13 cellular contexts compared by ENCODE assay signal in genomic region chr16:89317729-89318429, GRCh38.
DNase-seq lines count a peak whose midpoint lies in the region; ATAC-seq and TF ChIP-seq lines count a peak whose summit lies in the region.
"Had no signal": no experiment of that assay in that cellular context is flagged by ENCODE, and none has a peak within 500 bp of the region (broad histone marks: within the 10 kb centered on the region; RNA-seq: fewer than 3 reads in every experiment).

No MANE protein-coding gene starts in this region.

- no peaks in the 10 kb centered on the region for H3K9me3 Mint-ChIP-seq in MCF 10A (ENCODE audit: unreplicated experiment)
- no peaks in the 10 kb centered on the region for H3K9me3 Mint-ChIP-seq in activated CD8-positive, alpha-beta T cell treated with anti-CD3 and anti-CD28 coated beads, Interleukin-2, amount 10 ng/mL, durations not matched to agents 7 days and 5 days (ENCODE audit: insufficient read depth)
- no peaks in the 10 kb centered on the region for H3K9me3 Mint-ChIP-seq in stimulated activated naive B cell treated with anti-CD40 and anti-IgM and Interleukin-4, amounts not matched to agents 10 μg/mL and 1 μg/mL and 100 μg/mL, for 72 hours

- H3K36me3 Mint-ChIP-seq in MCF 10A (ENCODE audit: insufficient read depth, unreplicated experiment): peaks cover 47% of the 10 kb centered on the region
- peaks cover 61% of the 10 kb centered on the region for H3K36me3 Mint-ChIP-seq in activated CD8-positive, alpha-beta T cell treated with anti-CD3 and anti-CD28 coated beads, Interleukin-2, amount 10 ng/mL, durations not matched to agents 7 days and 5 days (ENCODE audit: low read depth)
- H3K36me3 Mint-ChIP-seq in stimulated activated naive B cell treated with anti-CD40 and anti-IgM and Interleukin-4, amounts not matched to agents 10 μg/mL and 1 μg/mL and 100 μg/mL, for 72 hours: peaks cover 50 to 66% of the 10 kb centered on the region in 2 donors

- no peak for DNase-seq in MCF 10A (ENCODE audit: unreplicated experiment)
- no peak for DNase-seq in mammary epithelial cell
- DNase-seq in activated CD8-positive, alpha-beta T cell treated with anti-CD3 and anti-CD28 coated beads, Interleukin-2, amount 10 ng/mL, durations not matched to agents 7 days and 5 days: no peak
- DNase-seq in left ventricle myocardium superior: peak; percentile 26
- no peak for DNase-seq in stimulated activated naive B cell treated with anti-CD40 and anti-IgM and Interleukin-4, amounts not matched to agents 10 μg/mL and 1 μg/mL and 100 μg/mL, for 72 hours
- no peak for DNase-seq in T1000 (lab: John Stamatoyannopoulos, UW)
- DNase-seq in NCI-H748 (lab: John Stamatoyannopoulos, UW; ENCODE audit: unreplicated experiment): no peak
- DNase-seq: activated gamma-delta T cell, Kasumi-1, midbrain had no signal

- no peak overlapping the region for H2AFZ ChIP-seq in mammary epithelial cell (ENCODE audit: low read depth, low read length)

- H3K79me2 ChIP-seq in mammary epithelial cell (ENCODE audit: insufficient read depth, low read length): peaks cover 97% of the 10 kb centered on the region

- H3K4me2 ChIP-seq in mammary epithelial cell (ENCODE audit: insufficient read depth, low read depth, low read length): no peak overlapping the region

- no peak overlapping the region for H3K9ac ChIP-seq in mammary epithelial cell (ENCODE audit: insufficient read depth, low read length)

- POLR2A ChIA-PET in MCF 10A (lab: Yijun Ruan, JAX): interaction anchor here (1.0 to 1.1 kb wide), 2 partner anchors 8 to 241 kb away, joined by 3 to 4 read pairs; no protein-coding TSS in a partner anchor
- POLR2A ChIA-PET in activated CD8-positive, alpha-beta T cell treated with anti-CD3 and anti-CD28 coated beads, Interleukin-2, amount 10 ng/mL, durations not matched to agents 7 days and 5 days (lab: Charles Lee): interaction anchor here (0.5 to 0.6 kb wide), 2 partner anchors 15 to 28 kb away, joined by 3 read pairs; no protein-coding TSS in a partner anchor

- no peaks in the 10 kb centered on the region for H3K27me3 ChIP-seq in mammary epithelial cell (ENCODE audit: insufficient read depth, low read length)
- H3K27me3 ChIP-seq: right lobe of liver had no signal

- in situ Hi-C loops in mammary epithelial cell (cut with MboI; ENCODE audit: low sequenced_read_pairs in 2 of 2): loop anchor here in 1 of 2 donors (10.0 kb wide), 1 partner anchor 187 kb away; the partner anchor contains the start of gene SPG7

- H3K9me3 ChIP-seq in mammary epithelial cell (replicated peaks; ENCODE audit: insufficient read depth, low read length): peaks cover 15% of the 10 kb centered on the region
- H3K9me3 ChIP-seq: right lobe of liver had no signal

- H3K4me1 ChIP-seq in mammary epithelial cell (ENCODE audit: insufficient read depth, low read length): peaks cover 83% of the 10 kb centered on the region

- H3K4me1 Mint-ChIP-seq in MCF 10A (ENCODE audit: insufficient read depth, unreplicated experiment): peaks cover 76% of the 10 kb centered on the region
- H3K4me1 Mint-ChIP-seq in activated CD8-positive, alpha-beta T cell treated with anti-CD3 and anti-CD28 coated beads, Interleukin-2, amount 10 ng/mL, durations not matched to agents 7 days and 5 days (ENCODE audit: low read depth): peaks cover 98% of the 10 kb centered on the region
- H3K4me1 Mint-ChIP-seq in stimulated activated naive B cell treated with anti-CD40 and anti-IgM and Interleukin-4, amounts not matched to agents 10 μg/mL and 1 μg/mL and 100 μg/mL, for 72 hours: peaks cover 81 to 97% of the 10 kb centered on the region in 2 donors

- intact Hi-C loops in MCF 10A (cut with micrococcal nuclease) (no loop called here), mammary epithelial cell (cut with micrococcal nuclease) (no loop called here), left ventricle myocardium superior (cut with micrococcal nuclease) (no loop called here)

- no peak overlapping the region for H3K27ac ChIP-seq in mammary epithelial cell (ENCODE audit: insufficient read depth, low read depth, low read length)
- H3K27ac ChIP-seq: C4-2B had no signal

- no peak for ATAC-seq in activated CD8-positive, alpha-beta T cell treated with anti-CD3 and anti-CD28 coated beads, Interleukin-2, amount 10 ng/mL, durations not matched to agents 7 days and 5 days
- ATAC-seq in left ventricle myocardium superior (no peak), HG02840 (IDR thresholded peaks at IDR 0.05; ENCODE audit: low FRiP score, unreplicated experiment) (no peak)
- no peak for ATAC-seq in stimulated activated naive B cell treated with anti-CD40 and anti-IgM and Interleukin-4, amounts not matched to agents 10 μg/mL and 1 μg/mL and 100 μg/mL, for 72 hours (replicated peaks)
- ATAC-seq: right lobe of liver had no signal

- CTCF ChIA-PET in MCF 10A (lab: Yijun Ruan, JAX): interaction anchor here (0.9 kb wide), 1 partner anchor 10 kb away, joined by 3 read pairs; no protein-coding TSS in a partner anchor
- CTCF ChIA-PET in mammary epithelial cell (lab: Charles Lee; ENCODE audit: low non-redundant PET): no interaction called here
- CTCF ChIA-PET in activated CD8-positive, alpha-beta T cell treated with anti-CD3 and anti-CD28 coated beads, Interleukin-2, amount 10 ng/mL, durations not matched to agents 7 days and 5 days (lab: Charles Lee): no interaction called here

- H3K36me3 ChIP-seq in mammary epithelial cell (ENCODE audit: insufficient read depth, low read length): no peaks in the 10 kb centered on the region

- H3K27ac Mint-ChIP-seq in MCF 10A (ENCODE audit: low read depth, unreplicated experiment): peak overlapping the region; percentile 85
- peak overlapping the region; percentile 100 for H3K27ac Mint-ChIP-seq in activated CD8-positive, alpha-beta T cell treated with anti-CD3 and anti-CD28 coated beads, Interleukin-2, amount 10 ng/mL, durations not matched to agents 7 days and 5 days
- peak overlapping the region; percentile 87 for H3K27ac Mint-ChIP-seq in stimulated activated naive B cell treated with anti-CD40 and anti-IgM and Interleukin-4, amounts not matched to agents 10 μg/mL and 1 μg/mL and 100 μg/mL, for 72 hours

- no peak overlapping the region for H3K4me3 ChIP-seq in mammary epithelial cell (replicated peaks in 1 of 3; ENCODE audit: insufficient read depth in 1 of 3, low read depth in 2 of 3, low read length in 3 of 3)
- H3K4me3 ChIP-seq: right lobe of liver had no signal

- H4K20me1 ChIP-seq in mammary epithelial cell (ENCODE audit: insufficient read depth, low read length): no peaks in the 10 kb centered on the region

- dilution Hi-C loops in mammary epithelial cell (cut with HindIII; ENCODE audit: low sequenced_read_pairs): no loop called here

- TF ChIP-seq CTCF in MCF 10A (IDR thresholded peaks at IDR 0.05; ENCODE audit: unreplicated experiment) (no peak), mammary epithelial cell (conservative IDR thresholded peaks at IDR 0.05 in 1 of 2, IDR thresholded peaks at IDR 0.05 in 1 of 2; ENCODE audit: extremely low read depth in 1 of 2, insufficient read depth in 1 of 2, low read depth in 1 of 2, low read length in 2 of 2) (no peak)

- 89% methylated on average over 14 of the region's 23 CpGs for WGBS in mammary epithelial cell (ENCODE audit: low coverage, missing lambda C conversion rate)

- no peaks in the 10 kb centered on the region for H3K27me3 Mint-ChIP-seq in MCF 10A (ENCODE audit: insufficient read depth, unreplicated experiment)
- no peaks in the 10 kb centered on the region for H3K27me3 Mint-ChIP-seq in activated CD8-positive, alpha-beta T cell treated with anti-CD3 and anti-CD28 coated beads, Interleukin-2, amount 10 ng/mL, durations not matched to agents 7 days and 5 days (ENCODE audit: low read depth)
- H3K27me3 Mint-ChIP-seq in stimulated activated naive B cell treated with anti-CD40 and anti-IgM and Interleukin-4, amounts not matched to agents 10 μg/mL and 1 μg/mL and 100 μg/mL, for 72 hours: no peaks in the 10 kb centered on the region

- H3K4me3 Mint-ChIP-seq in MCF 10A (ENCODE audit: unreplicated experiment): peak overlapping the region; percentile 9
- peak overlapping the region; percentile 6 for H3K4me3 Mint-ChIP-seq in activated CD8-positive, alpha-beta T cell treated with anti-CD3 and anti-CD28 coated beads, Interleukin-2, amount 10 ng/mL, durations not matched to agents 7 days and 5 days
- H3K4me3 Mint-ChIP-seq in stimulated activated naive B cell treated with anti-CD40 and anti-IgM and Interleukin-4, amounts not matched to agents 10 μg/mL and 1 μg/mL and 100 μg/mL, for 72 hours: peak overlapping the region in 1 of 2 donors; percentile 51

- BruUV-seq in MCF 10A (replicated peaks; lab: Mats Ljungman, UMichigan) (no TSS peak), mammary epithelial cell (replicated peaks; lab: Mats Ljungman, UMichigan) (no TSS peak)
